In genomic region chr6:141403103-141403502, GRCh38 we compare ENCODE assay signal across 1 cellular context.
TF ChIP-seq lines count a peak whose summit lies in the region.

No MANE protein-coding gene starts in this region.

TF ChIP-seq in GM23338, 12 proteins besides CTCF, POLR2A, EP300 and RAD21 (continued from another document):
- TF ChIP-seq, protein P1, sequence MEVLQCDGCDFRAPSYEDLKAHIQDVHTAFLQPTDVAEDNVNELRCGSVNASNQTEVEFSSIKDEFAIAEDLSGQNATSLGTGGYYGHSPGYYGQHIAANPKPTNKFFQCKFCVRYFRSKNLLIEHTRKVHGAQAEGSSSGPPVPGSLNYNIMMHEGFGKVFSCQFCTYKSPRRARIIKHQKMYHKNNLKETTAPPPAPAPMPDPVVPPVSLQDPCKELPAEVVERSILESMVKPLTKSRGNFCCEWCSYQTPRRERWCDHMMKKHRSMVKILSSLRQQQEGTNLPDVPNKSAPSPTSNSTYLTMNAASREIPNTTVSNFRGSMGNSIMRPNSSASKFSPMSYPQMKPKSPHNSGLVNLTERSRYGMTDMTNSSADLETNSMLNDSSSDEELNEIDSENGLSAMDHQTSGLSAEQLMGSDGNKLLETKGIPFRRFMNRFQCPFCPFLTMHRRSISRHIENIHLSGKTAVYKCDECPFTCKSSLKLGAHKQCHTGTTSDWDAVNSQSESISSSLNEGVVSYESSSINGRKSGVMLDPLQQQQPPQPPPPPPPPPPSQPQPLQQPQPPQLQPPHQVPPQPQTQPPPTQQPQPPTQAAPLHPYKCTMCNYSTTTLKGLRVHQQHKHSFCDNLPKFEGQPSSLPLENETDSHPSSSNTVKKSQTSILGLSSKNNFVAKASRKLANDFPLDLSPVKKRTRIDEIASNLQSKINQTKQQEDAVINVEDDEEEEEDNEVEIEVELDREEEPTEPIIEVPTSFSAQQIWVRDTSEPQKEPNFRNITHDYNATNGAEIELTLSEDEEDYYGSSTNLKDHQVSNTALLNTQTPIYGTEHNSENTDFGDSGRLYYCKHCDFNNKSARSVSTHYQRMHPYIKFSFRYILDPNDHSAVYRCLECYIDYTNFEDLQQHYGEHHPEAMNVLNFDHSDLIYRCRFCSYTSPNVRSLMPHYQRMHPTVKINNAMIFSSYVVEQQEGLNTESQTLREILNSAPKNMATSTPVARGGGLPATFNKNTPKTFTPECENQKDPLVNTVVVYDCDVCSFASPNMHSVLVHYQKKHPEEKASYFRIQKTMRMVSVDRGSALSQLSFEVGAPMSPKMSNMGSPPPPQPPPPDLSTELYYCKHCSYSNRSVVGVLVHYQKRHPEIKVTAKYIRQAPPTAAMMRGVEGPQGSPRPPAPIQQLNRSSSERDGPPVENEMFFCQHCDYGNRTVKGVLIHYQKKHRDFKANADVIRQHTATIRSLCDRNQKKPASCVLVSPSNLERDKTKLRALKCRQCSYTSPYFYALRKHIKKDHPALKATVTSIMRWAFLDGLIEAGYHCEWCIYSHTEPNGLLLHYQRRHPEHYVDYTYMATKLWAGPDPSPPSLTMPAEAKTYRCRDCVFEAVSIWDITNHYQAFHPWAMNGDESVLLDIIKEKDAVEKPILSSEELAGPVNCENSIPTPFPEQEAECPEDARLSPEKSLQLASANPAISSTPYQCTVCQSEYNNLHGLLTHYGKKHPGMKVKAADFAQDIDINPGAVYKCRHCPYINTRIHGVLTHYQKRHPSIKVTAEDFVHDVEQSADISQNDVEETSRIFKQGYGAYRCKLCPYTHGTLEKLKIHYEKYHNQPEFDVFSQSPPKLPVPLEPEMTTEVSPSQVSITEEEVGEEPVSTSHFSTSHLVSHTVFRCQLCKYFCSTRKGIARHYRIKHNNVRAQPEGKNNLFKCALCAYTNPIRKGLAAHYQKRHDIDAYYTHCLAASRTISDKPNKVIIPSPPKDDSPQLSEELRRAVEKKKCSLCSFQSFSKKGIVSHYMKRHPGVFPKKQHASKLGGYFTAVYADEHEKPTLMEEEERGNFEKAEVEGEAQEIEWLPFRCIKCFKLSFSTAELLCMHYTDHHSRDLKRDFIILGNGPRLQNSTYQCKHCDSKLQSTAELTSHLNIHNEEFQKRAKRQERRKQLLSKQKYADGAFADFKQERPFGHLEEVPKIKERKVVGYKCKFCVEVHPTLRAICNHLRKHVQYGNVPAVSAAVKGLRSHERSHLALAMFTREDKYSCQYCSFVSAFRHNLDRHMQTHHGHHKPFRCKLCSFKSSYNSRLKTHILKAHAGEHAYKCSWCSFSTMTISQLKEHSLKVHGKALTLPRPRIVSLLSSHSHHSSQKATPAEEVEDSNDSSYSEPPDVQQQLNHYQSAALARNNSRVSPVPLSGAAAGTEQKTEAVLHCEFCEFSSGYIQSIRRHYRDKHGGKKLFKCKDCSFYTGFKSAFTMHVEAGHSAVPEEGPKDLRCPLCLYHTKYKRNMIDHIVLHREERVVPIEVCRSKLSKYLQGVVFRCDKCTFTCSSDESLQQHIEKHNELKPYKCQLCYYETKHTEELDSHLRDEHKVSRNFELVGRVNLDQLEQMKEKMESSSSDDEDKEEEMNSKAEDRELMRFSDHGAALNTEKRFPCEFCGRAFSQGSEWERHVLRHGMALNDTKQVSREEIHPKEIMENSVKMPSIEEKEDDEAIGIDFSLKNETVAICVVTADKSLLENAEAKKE (CRISPR knock-in tag; IDR thresholded peaks at IDR 0.05), result no peak
- TF ChIP-seq ZNF331 (CRISPR knock-in tag; IDR thresholded peaks at IDR 0.05; ENCODE audit: low read depth) (no peak), NANOG (IDR thresholded peaks at IDR 0.05; ENCODE audit: borderline replicate concordance) (no peak)
